9 cellular contexts compared by ENCODE assay signal in genomic region chr11:46330154-46330886, GRCh38. TPM values are rescaled to one million over a fixed set of nuclear protein-coding genes. Genes with fewer than 3 reads are reported as not detected.
A peak's percentile ranks its signal among the peaks of the same experiment; 100 is the strongest.
DNase-seq lines count a peak whose midpoint lies in the region; ATAC-seq and TF ChIP-seq lines count a peak whose summit lies in the region.
"Had no signal": no experiment of that assay in that cellular context is flagged by ENCODE, and none has a peak within 500 bp of the region (broad histone marks: within the 10 kb centered on the region; RNA-seq: fewer than 3 reads in every experiment).

No MANE protein-coding gene starts in this region.

- H3K27me3 ChIP-seq in GM23338 (ENCODE audit: insufficient read depth): peaks cover 61% of the 10 kb centered on the region
- peaks cover 58% of the 10 kb centered on the region for H3K27me3 ChIP-seq in iPS-18a (ENCODE audit: control insufficient read depth, insufficient read depth, low read length)
- H3K27me3 ChIP-seq in Caco-2 (replicated peaks; ENCODE audit: control insufficient read depth, insufficient read depth, low read length): peaks cover 4% of the 10 kb centered on the region
- peaks cover 0 to 19% of the 10 kb centered on the region in 2 donors for H3K27me3 ChIP-seq in Peyer's patch

- H3K36me3 ChIP-seq in GM23338 (ENCODE audit: insufficient read depth) (no peaks in the 10 kb centered on the region; the same call in 1 of the 2 replicates), iPS-18a (ENCODE audit: control insufficient read depth, low read depth, low read length) (no peaks in the 10 kb centered on the region), Caco-2 (ENCODE audit: control insufficient read depth, insufficient read depth, low read length) (no peaks in the 10 kb centered on the region), Peyer's patch (no peaks in the 10 kb centered on the region)

- no peak for TF ChIP-seq CTCF in GM23338 (conservative IDR thresholded peaks at IDR 0.05; ENCODE audit: low read depth in 2 of 2)
- TF ChIP-seq CTCF in Caco-2 (IDR thresholded peaks at IDR 0.05; ENCODE audit: insufficient read depth in 1 of 2, low read depth in 1 of 2, low read length in 1 of 2, severe bottlenecking in 1 of 2, unreplicated experiment in 1 of 2): no peak
- no peak for TF ChIP-seq CTCF in omental fat pad (IDR thresholded peaks at IDR 0.05)
- TF ChIP-seq CTCF in Peyer's patch (IDR thresholded peaks at IDR 0.05): no peak

- H3K4me1 ChIP-seq in GM23338 (ENCODE audit: insufficient read depth) (peaks cover 27% of the 10 kb centered on the region), iPS-18a (ENCODE audit: control insufficient read depth, low read depth, low read length) (peaks cover 21% of the 10 kb centered on the region), Caco-2 (no peaks in the 10 kb centered on the region), Peyer's patch (peaks cover 4 to 16% (median 11%) of the 10 kb centered on the region in 4 donors)

- H3K4me3 Mint-ChIP-seq in GM23338 (peak overlapping the region; percentile 56), Caco-2 (ENCODE audit: unreplicated experiment) (no peak overlapping the region)

- H3K27me3 Mint-ChIP-seq in GM23338 (ENCODE audit: insufficient read depth, low read depth, poor library complexity) (peaks cover 51% of the 10 kb centered on the region), Caco-2 (ENCODE audit: insufficient read depth, unreplicated experiment) (peaks cover 20% of the 10 kb centered on the region)

- ATAC-seq in GM23338: peak; percentile 6; the same call in 2 of the 3 replicates
- ATAC-seq in omental fat pad (ENCODE audit: low FRiP score): no peak
- ATAC-seq: Panc1 had no signal

- no peak overlapping the region for H3K27ac ChIP-seq in GM23338 (ENCODE audit: low read depth)
- H3K27ac ChIP-seq in iPS-18a (ENCODE audit: low read length): no peak overlapping the region
- no peak overlapping the region for H3K27ac ChIP-seq in Peyer's patch

- no TSS peak for BruUV-seq in Caco-2 (replicated peaks; lab: Mats Ljungman, UMichigan)

- H3K4me1 Mint-ChIP-seq in GM23338: peaks cover 44% of the 10 kb centered on the region
- no peaks in the 10 kb centered on the region for H3K4me1 Mint-ChIP-seq in Caco-2 (ENCODE audit: low read depth, unreplicated experiment)

- TF ChIP-seq POLR2A in Peyer's patch (IDR thresholded peaks at IDR 0.05): no peak

- intact Hi-C loops in Caco-2 (cut with micrococcal nuclease; ENCODE audit: unreplicated experiment): no loop called here

- peak; percentile 47 for DNase-seq in COLO668 (lab: John Stamatoyannopoulos, UW; ENCODE audit: unreplicated experiment)
- no peak for DNase-seq in GM23338 (ENCODE audit: low spot score)
- peak; percentile 22 for DNase-seq in SHP77 treated with DMSO at 0.1 percent for 48 hours (lab: John Stamatoyannopoulos, UW)
- no peak for DNase-seq in Caco-2
- DNase-seq in omental fat pad (ENCODE audit: low spot score): no peak
- no peak for DNase-seq in Peyer's patch
- DNase-seq: stimulated activated CD4-positive, alpha-beta T cell treated with anti-CD3 and anti-CD28 coated beads, Interleukin-2, amount 100 ng/mL, for 24 hours had no signal

- peaks cover 4% of the 10 kb centered on the region; the same call in 2 of the 3 replicates for H3K36me3 Mint-ChIP-seq in GM23338 (ENCODE audit: low read depth)
- H3K36me3 Mint-ChIP-seq in Caco-2 (ENCODE audit: insufficient read depth, unreplicated experiment): no peaks in the 10 kb centered on the region

- H3K9me3 ChIP-seq in iPS-18a (ENCODE audit: control insufficient read depth, low read depth, low read length) (no peaks in the 10 kb centered on the region), Caco-2 (no peaks in the 10 kb centered on the region), Peyer's patch (no peaks in the 10 kb centered on the region)

- no peaks in the 10 kb centered on the region for H3K9me2 ChIP-seq in GM23338 (ENCODE audit: insufficient read depth)

- no peak overlapping the region for H3K9ac ChIP-seq in iPS-18a (ENCODE audit: low read length)

- peak overlapping the region; percentile 58 for H3K4me2 ChIP-seq in GM23338

- CTCF ChIA-PET in Caco-2 (lab: Charles Lee): no interaction called here

- no peaks in the 10 kb centered on the region for H4K20me1 ChIP-seq in GM23338 (replicated peaks; ENCODE audit: insufficient read depth)

- no peaks in the 10 kb centered on the region for H3K79me2 ChIP-seq in GM23338 (replicated peaks; ENCODE audit: insufficient read depth)

- H3K4me3 ChIP-seq in GM23338: peak overlapping the region; percentile 34
- peak overlapping the region; percentile 1 for H3K4me3 ChIP-seq in iPS-18a (ENCODE audit: low read length)
- no peak overlapping the region for H3K4me3 ChIP-seq in Caco-2 (ENCODE audit: low read depth, low read length)
- H3K4me3 ChIP-seq in Peyer's patch: no peak overlapping the region

- H3F3A ChIP-seq in GM23338 (replicated peaks; ENCODE audit: low read depth): peaks cover 6% of the 10 kb centered on the region; the same call in 1 of the 2 replicates

- POLR2A ChIA-PET in Caco-2 (lab: Charles Lee): no interaction called here

- H2AFZ ChIP-seq in GM23338: peak overlapping the region; percentile 88; the same call in 1 of the 2 replicates

- H3K27ac Mint-ChIP-seq in GM23338: no peak overlapping the region
- H3K27ac Mint-ChIP-seq in Caco-2 (ENCODE audit: unreplicated experiment): no peak overlapping the region

- H3K9me3 Mint-ChIP-seq in GM23338 (no peaks in the 10 kb centered on the region), Caco-2 (ENCODE audit: unreplicated experiment) (no peaks in the 10 kb centered on the region)

TF ChIP-seq in GM23338, 12 proteins besides CTCF, POLR2A, EP300 and RAD21:
- TF ChIP-seq ZNF114 (CRISPR knock-in tag; IDR thresholded peaks at IDR 0.05): no peak
- no peak for TF ChIP-seq POLR2AphosphoS5 (IDR thresholded peaks at IDR 0.05; ENCODE audit: low read depth)
- TF ChIP-seq EZH2 (IDR thresholded peaks at IDR 0.05; ENCODE audit: low read depth, unreplicated experiment): no peak
- no peak for TF ChIP-seq ETS1 (IDR thresholded peaks at IDR 0.05)
- no peak for TF ChIP-seq ZNF331 (CRISPR knock-in tag; IDR thresholded peaks at IDR 0.05; ENCODE audit: low read depth)
- no peak for TF ChIP-seq JUNB (IDR thresholded peaks at IDR 0.05; ENCODE audit: unreplicated experiment)
- no peak for TF ChIP-seq REST (IDR thresholded peaks at IDR 0.05; ENCODE audit: unreplicated experiment)
- TF ChIP-seq EZH2phosphoT487 (IDR thresholded peaks at IDR 0.05; ENCODE audit: unreplicated experiment): no peak
- TF ChIP-seq STAT1 (IDR thresholded peaks at IDR 0.05; ENCODE audit: unreplicated experiment): no peak

RNA-seq across cellular contexts. Expression of gene DGKZ, which starts 16.9 kb away (rescaled TPM):
- total RNA-seq in GM23338 (2014; rRNA removed; shearing (Covaris generic)): 148 and 170 TPM in 2 replicates
- 45.1 and 45.7 TPM in 2 replicates for polyA plus RNA-seq in GM23338 (2016; fragmentation: Nextera tagmentation; extraction: Ambion mirVana)
- total RNA-seq in Caco-2 (2022): 59.3 and 59.5 TPM in 2 replicates
- 10 to 100 TPM; 29.2 to 79.4 (median 63.3) TPM for total RNA-seq in omental fat pad
- total RNA-seq in Peyer's patch: 100 to 1,000 TPM; 104 to 270 (median 200) TPM

RNA-seq across cellular contexts. Expression of gene MDK, which starts 51.1 kb away (rescaled TPM):
- total RNA-seq in GM23338 (2014; rRNA removed; shearing (Covaris generic)): 388 and 438 TPM in 2 replicates
- 451 and 477 TPM in 2 replicates for polyA plus RNA-seq in GM23338 (2016; fragmentation: Nextera tagmentation; extraction: Ambion mirVana)
- 601 and 699 TPM in 2 replicates for total RNA-seq in Caco-2 (2022)
- 10 to 100 TPM; 11.7 to 18.1 (median 15.2) TPM for total RNA-seq in omental fat pad
- 100 to 1,000 TPM in 3 of 4 donors, 10 to 100 TPM in 1; 22.3 to 340 (median 205) TPM for total RNA-seq in Peyer's patch

RNA-seq across cellular contexts. Expression of gene CREB3L1, which starts 52.9 kb away (rescaled TPM):
- total RNA-seq in GM23338 (2014; rRNA removed; shearing (Covaris generic)): 4.5 and 8.5 TPM in 2 replicates
- polyA plus RNA-seq in GM23338 (2016; fragmentation: Nextera tagmentation; extraction: Ambion mirVana): 10.3 and 10.4 TPM in 2 replicates
- total RNA-seq in Caco-2 (2022) (24.9 and 29.5 TPM in 2 replicates), omental fat pad (1 to 10 TPM in 3 of 4 donors, under 1 TPM in 1; 0.94 to 8.7 (median 2.8) TPM), Peyer's patch (10 to 100 TPM; 13.2 to 50.6 (median 30.3) TPM)

Comparison
In these comparisons a context has a peak if more than half of its experiments do, and no peak if none do; other contexts are left out.
1. DNase-seq: peak in COLO668 (single experiment) and SHP77 treated with DMSO at 0.1 percent for 48 hours (single experiment); none in GM23338 (single experiment), Caco-2 (0 of 2), omental fat pad (single experiment) and Peyer's patch (0 of 3).
2. H3K4me3 ChIP-seq: peak in GM23338 (single experiment) and iPS-18a (single experiment); none in Caco-2 (single experiment) and Peyer's patch (0 of 4).